17 cellular contexts compared by ENCODE assay signal in genomic region chr1:35887508-35887907, GRCh38. TPM values are rescaled to one million over a fixed set of nuclear protein-coding genes. Genes with fewer than 3 reads are reported as not detected.
A peak's percentile ranks its signal among the peaks of the same experiment; 100 is the strongest.
DNase-seq lines count a peak whose midpoint lies in the region; ATAC-seq and TF ChIP-seq lines count a peak whose summit lies in the region.
"Had no signal": no experiment of that assay in that cellular context is flagged by ENCODE, and none has a peak within 500 bp of the region (broad histone marks: within the 10 kb centered on the region; RNA-seq: fewer than 3 reads in every experiment).

No MANE protein-coding gene starts in this region.

- POLR2A ChIA-PET in CD4-positive, alpha-beta T cell (lab: Charles Lee): no interaction called here

- H3K4me1 ChIP-seq in HUES64 (ENCODE audit: insufficient read depth, low read length): peaks cover 45% of the 10 kb centered on the region
- H3K4me1 ChIP-seq: uterus had no signal

- no peaks in the 10 kb centered on the region for H3K27me3 ChIP-seq in CD4-positive, alpha-beta T cell (ENCODE audit: control insufficient read depth, insufficient read depth, low read length)
- H3K27me3 ChIP-seq in HUES64 (ENCODE audit: insufficient read depth, low read length): no peaks in the 10 kb centered on the region
- no peaks in the 10 kb centered on the region for H3K27me3 ChIP-seq in neural cell (ENCODE audit: insufficient read depth, low read depth, low read length)
- H3K27me3 ChIP-seq: BE2C, uterus had no signal

- peaks cover 38% of the 10 kb centered on the region for H3K36me3 ChIP-seq in HUES64 (ENCODE audit: insufficient read depth, low read length)
- H3K36me3 ChIP-seq in neural cell (ENCODE audit: insufficient read depth, low read length): no peaks in the 10 kb centered on the region
- H3K36me3 ChIP-seq: BE2C, uterus had no signal

- H3K27ac ChIP-seq in CD4-positive, alpha-beta T cell (ENCODE audit: low read depth, low read length): no peak overlapping the region
- peak overlapping the region; percentile 41; the same call in 1 of the 2 replicates for H3K27ac ChIP-seq in HUES64 (ENCODE audit: low read depth, low read length)
- H3K27ac ChIP-seq in neural cell (ENCODE audit: low read length): no peak overlapping the region
- no peak overlapping the region for H3K27ac ChIP-seq in substantia nigra (ENCODE audit: low read depth, low read length, poor library complexity, severe bottlenecking)
- H3K27ac ChIP-seq: uterus had no signal

- no peaks in the 10 kb centered on the region for H3K9me3 ChIP-seq in CD4-positive, alpha-beta T cell (ENCODE audit: control insufficient read depth, low read length)
- no peaks in the 10 kb centered on the region for H3K9me3 ChIP-seq in HUES64 (ENCODE audit: insufficient read depth, low read depth, low read length)
- H3K9me3 ChIP-seq in neural cell (ENCODE audit: low read length): no peaks in the 10 kb centered on the region
- H3K9me3 ChIP-seq: BE2C, uterus had no signal

- intact Hi-C loops in CD4-positive, alpha-beta T cell (cut with DNase I, micrococcal nuclease): loop anchor here in 1 of 2 experiments (2.0 kb wide), 1 partner anchor 331 kb away; the partner anchor contains the start of genes KIAA0319L and NCDN

- H3K27me3 Mint-ChIP-seq in CD4-positive, alpha-beta T cell: no peaks in the 10 kb centered on the region
- no peaks in the 10 kb centered on the region for H3K27me3 Mint-ChIP-seq in central memory CD8-positive, alpha-beta T cell

- H3F3A ChIP-seq in neural cell (ENCODE audit: insufficient read depth, low read length, poor library complexity, severe bottlenecking): no peaks in the 10 kb centered on the region

- H3K4me3 Mint-ChIP-seq in CD4-positive, alpha-beta T cell: no peak overlapping the region
- no peak overlapping the region for H3K4me3 Mint-ChIP-seq in central memory CD8-positive, alpha-beta T cell

- peak overlapping the region; percentile 53 for H3K4me3 ChIP-seq in HUES64 (ENCODE audit: low read length)
- H3K4me3 ChIP-seq in neural cell (ENCODE audit: low read length): peak overlapping the region; percentile 99
- H3K4me3 ChIP-seq: uterus had no signal

- no peak for TF ChIP-seq CTCF in CD4-positive, alpha-beta T cell (IDR thresholded peaks at IDR 0.05)
- no peak for TF ChIP-seq CTCF in neural cell (IDR thresholded peaks at IDR 0.05; ENCODE audit: poor library complexity, severe bottlenecking)

- TF ChIP-seq EP300 in neural cell (conservative IDR thresholded peaks at IDR 0.05; ENCODE audit: poor library complexity, severe bottlenecking): no peak

- TF ChIP-seq RAD21 in neural cell (conservative IDR thresholded peaks at IDR 0.05): no peak

- H3K27ac Mint-ChIP-seq in CD4-positive, alpha-beta T cell: peak overlapping the region; percentile 35
- peak overlapping the region; percentile 20 for H3K27ac Mint-ChIP-seq in central memory CD8-positive, alpha-beta T cell (ENCODE audit: low read depth)

- H3K9ac ChIP-seq in HUES64 (ENCODE audit: low read depth, low read length) (no peak overlapping the region), neural cell (ENCODE audit: low read length) (no peak overlapping the region)

- 64% methylated on average over 2 of the region's 2 CpGs for WGBS in HUES64

- H3K36me3 Mint-ChIP-seq in CD4-positive, alpha-beta T cell (ENCODE audit: low read depth): peaks cover 34% of the 10 kb centered on the region
- H3K36me3 Mint-ChIP-seq in central memory CD8-positive, alpha-beta T cell (ENCODE audit: insufficient read depth): peaks cover 28% of the 10 kb centered on the region

- CTCF ChIA-PET in CD4-positive, alpha-beta T cell (lab: Charles Lee): no interaction called here

- no peak for DNase-seq in CD4-positive, alpha-beta T cell
- no peak for DNase-seq in central memory CD8-positive, alpha-beta T cell (ENCODE audit: low spot score in 2 of 2)
- DNase-seq in DMS53 (lab: John Stamatoyannopoulos, UW) (no peak), NCI-H82 (lab: John Stamatoyannopoulos, UW) (no peak), substantia nigra (lab: John Stamatoyannopoulos, UW) (no peak)
- DNase-seq: activated naive CD4-positive, alpha-beta T cell treated with anti-CD3 and anti-CD28 coated beads, Interleukin-2, amount 50 U/mL, for 16 hours; DND-41; effector memory CD4-positive, alpha-beta T cell; KG1; mammary epithelial cell; NCI-H2227 treated with DMSO at 0.1 percent for 48 hours; stimulated activated naive CD8-positive, alpha-beta T cell treated with anti-CD3 and anti-CD28 coated beads, Interleukin-15, Interleukin-2, amounts not matched to agents 100 U/mL and 50 U/mL, for 24 hours; uterus had no signal

- ATAC-seq in CD4-positive, alpha-beta T cell (ENCODE audit: poor library complexity): no peak
- ATAC-seq in central memory CD8-positive, alpha-beta T cell (replicated peaks; ENCODE audit: extremely low read depth, poor library complexity, severe bottlenecking): no peak
- ATAC-seq in HG02642 (IDR thresholded peaks at IDR 0.05; ENCODE audit: poor library complexity, unreplicated experiment): no peak
- ATAC-seq: stimulated activated naive CD8-positive, alpha-beta T cell treated with anti-CD3 and anti-CD28 coated beads, Interleukin-15, Interleukin-2, amounts not matched to agents 100 U/mL and 50 U/mL, for 24 hours had no signal

- no peaks in the 10 kb centered on the region for H3K9me2 ChIP-seq in neural cell (ENCODE audit: insufficient read depth, low read length)

- no peak overlapping the region for H3K4me2 ChIP-seq in neural cell (ENCODE audit: low read length)

- no peaks in the 10 kb centered on the region for H3K9me3 Mint-ChIP-seq in CD4-positive, alpha-beta T cell
- H3K9me3 Mint-ChIP-seq in central memory CD8-positive, alpha-beta T cell: no peaks in the 10 kb centered on the region

- no peaks in the 10 kb centered on the region for H4K20me1 ChIP-seq in neural cell (ENCODE audit: insufficient read depth)

- peaks cover 48% of the 10 kb centered on the region for H3K4me1 Mint-ChIP-seq in CD4-positive, alpha-beta T cell (ENCODE audit: low read depth)
- peaks cover 44% of the 10 kb centered on the region for H3K4me1 Mint-ChIP-seq in central memory CD8-positive, alpha-beta T cell

- peaks cover 49% of the 10 kb centered on the region for H3K79me2 ChIP-seq in neural cell (replicated peaks; ENCODE audit: insufficient read depth, low read length)

- H2AFZ ChIP-seq in neural cell (ENCODE audit: low read depth, low read length): no peak overlapping the region

TF ChIP-seq in neural cell, 6 proteins besides CTCF, POLR2A, EP300 and RAD21:
- no peak for TF ChIP-seq POLR2AphosphoS5 (IDR thresholded peaks at IDR 0.05)
- no peak for TF ChIP-seq SMC3 (conservative IDR thresholded peaks at IDR 0.05; ENCODE audit: poor library complexity)
- no peak for TF ChIP-seq MXI1 (conservative IDR thresholded peaks at IDR 0.05; ENCODE audit: poor library complexity, severe bottlenecking)
- TF ChIP-seq EZH2 (IDR thresholded peaks at IDR 0.05; ENCODE audit: borderline replicate concordance, insufficient read depth, low read length, poor library complexity, severe bottlenecking): no peak

RNA-seq across cellular contexts. Expression of gene AGO1, which starts 4.5 kb away (rescaled TPM):
- total RNA-seq in CD4-positive, alpha-beta T cell: 10 to 100 TPM; 15.2 to 16.3 TPM
- 21.6 TPM for polyA plus RNA-seq in HUES64 (2013, experiment 1 of 2)
- polyA plus RNA-seq in HUES64 (2013, experiment 2 of 2): 21.6 TPM
- polyA plus RNA-seq in neural cell: 13.0 and 15.0 TPM in 2 replicates
- polyA minus RNA-seq in neural cell: 30.4 and 38.5 TPM in 2 replicates

RNA-seq across cellular contexts. Expression of gene AGO3, which starts 43.4 kb away (rescaled TPM):
- 10 to 100 TPM; 31.3 to 34.5 TPM for total RNA-seq in CD4-positive, alpha-beta T cell
- polyA plus RNA-seq in HUES64 (2013, experiment 1 of 2): 8.9 TPM
- polyA plus RNA-seq in HUES64 (2013, experiment 2 of 2): 9.8 TPM
- 9.4 and 10.2 TPM in 2 replicates for polyA plus RNA-seq in neural cell
- polyA minus RNA-seq in neural cell: 36.8 and 41.9 TPM in 2 replicates
